Comparison of ENCODE assay signal across 16 cellular contexts in the genomic region with DNA sequence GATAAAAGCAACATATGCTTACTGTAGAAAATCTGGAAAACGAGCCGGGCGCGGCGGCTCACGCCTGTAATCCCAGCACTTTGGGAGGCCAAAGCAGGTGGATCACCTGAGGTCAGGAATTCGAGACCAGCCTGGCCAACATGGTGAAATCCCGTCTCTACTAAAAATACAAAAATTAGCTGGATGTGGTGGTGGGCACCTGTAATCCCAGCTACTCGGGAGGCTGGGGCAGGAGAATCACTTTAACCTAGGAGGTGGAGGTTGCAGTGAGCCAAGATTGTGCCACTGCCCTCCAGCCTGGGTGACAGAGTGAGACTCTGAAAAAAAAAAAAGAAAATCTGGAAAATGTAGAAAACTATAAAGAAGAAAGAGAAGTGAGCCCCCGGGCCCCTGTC. TPM values are rescaled to one million over a fixed set of nuclear protein-coding genes. Genes with fewer than 3 reads are reported as not detected.
"Had no signal": no experiment of that assay in that cellular context is flagged by ENCODE, and none has a peak within 500 bp of the region (broad histone marks: within the 10 kb centered on the region; RNA-seq: fewer than 3 reads in every experiment).

No MANE protein-coding gene starts in this region.

RNA-seq across cellular contexts. Expression of a gene that starts 8.8 kb away (rescaled TPM):
- total RNA-seq: epithelial cell of proximal tubule, fibroblast of lung, foreskin keratinocyte, osteocyte had no signal
- polyA plus RNA-seq: fibroblast of lung; foreskin keratinocyte; naive thymus-derived CD4-positive, alpha-beta T cell had no signal

RNA-seq across cellular contexts. Expression of a gene that starts 40.9 kb away (rescaled TPM):
- total RNA-seq: cerebellum, fibroblast of lung, foreskin keratinocyte, hepatocyte, mesothelial cell of epicardium, osteocyte, skeletal muscle tissue had no signal
- polyA plus RNA-seq: fibroblast of lung, foreskin keratinocyte had no signal

RNA-seq across cellular contexts. Expression of a gene that starts 41.2 kb away (rescaled TPM):
- total RNA-seq: epithelial cell of proximal tubule, foreskin keratinocyte, skeletal muscle tissue had no signal
- polyA plus RNA-seq: fibroblast of lung; foreskin keratinocyte; heart left ventricle; hepatocyte; lung; naive thymus-derived CD4-positive, alpha-beta T cell had no signal

RNA-seq across cellular contexts. Expression of a gene that starts 51.7 kb away (rescaled TPM):
- total RNA-seq: endodermal cell, epithelial cell of proximal tubule, fibroblast of lung, foreskin keratinocyte, gastroesophageal sphincter, heart left ventricle, hepatocyte, left lobe of liver, mesothelial cell of epicardium, mucosa of descending colon, osteocyte, right cardiac atrium, skeletal muscle tissue had no signal
- polyA plus RNA-seq: fibroblast of lung; foreskin keratinocyte; heart left ventricle; hepatocyte; naive thymus-derived CD4-positive, alpha-beta T cell had no signal
